In the genomic region with DNA sequence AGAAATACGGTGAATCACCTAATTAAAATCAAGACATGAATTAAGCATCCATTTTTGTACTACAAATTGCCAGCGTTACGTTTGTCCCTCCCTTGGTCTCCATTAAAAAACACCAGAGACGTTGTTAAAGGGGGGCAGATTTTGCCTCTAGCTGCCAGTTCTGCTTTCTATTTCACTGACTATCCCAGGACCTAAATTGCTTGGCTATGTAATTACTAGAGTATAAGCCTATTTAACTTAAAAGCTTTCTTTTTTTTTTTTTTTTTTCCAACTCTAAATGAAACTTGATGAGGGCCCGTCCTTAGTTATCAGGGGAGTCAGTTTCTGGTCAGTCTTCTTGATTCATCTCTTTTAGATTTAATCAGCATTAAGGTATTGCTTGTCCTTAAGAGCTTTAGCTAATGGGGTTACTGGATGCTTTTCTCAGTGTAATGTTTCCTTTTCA, we compare ENCODE assay signal across 8 cellular contexts. TPM values are rescaled to one million over a fixed set of nuclear protein-coding genes. Genes with fewer than 3 reads are reported as not detected.
DNase-seq lines count a peak whose midpoint lies in the region; ATAC-seq, FAIRE-seq and TF ChIP-seq lines count a peak whose summit lies in the region.

No MANE protein-coding gene starts in this region.

- peak overlapping the region; percentile 78 for H3K4me3 ChIP-seq in MM.1S (ENCODE audit: low read length)
- peak overlapping the region; percentile 73 to 94 for H3K4me3 ChIP-seq in ascending aorta
- peak overlapping the region; percentile 74 to 89 for H3K4me3 ChIP-seq in kidney (ENCODE audit: low read length in 2 of 2)

- H3K4me1 ChIP-seq in MM.1S (ENCODE audit: low read length): peaks cover 12% of the 10 kb centered on the region
- H3K4me1 ChIP-seq in ascending aorta: peaks cover 6 to 11% of the 10 kb centered on the region in 2 donors
- peaks cover 9 to 21% of the 10 kb centered on the region in 2 donors for H3K4me1 ChIP-seq in kidney (ENCODE audit: control insufficient read depth in 1 of 2, insufficient read depth in 1 of 2, low read depth in 1 of 2, low read length in 2 of 2)

- intact Hi-C loops in ascending aorta (cut with DNase I): loop anchor here (5.0 to 10.0 kb wide), 7 partner anchors 168 to 1353 kb away; partner anchors contain the start of genes HS2ST1, PKN2, SELENOF and SH3GLB1
- intact Hi-C loops in kidney (cut with DNase I): no loop called here

- H3K9ac ChIP-seq in MM.1S (ENCODE audit: low read length): peak overlapping the region; percentile 81
- peak overlapping the region; percentile 27 to 85 for H3K9ac ChIP-seq in kidney (ENCODE audit: low read length in 2 of 2)

- H4K20me1 ChIP-seq in MM.1S (ENCODE audit: insufficient read depth, low read length): no peaks in the 10 kb centered on the region

- no peaks in the 10 kb centered on the region for H3K9me3 ChIP-seq in MM.1S (replicated peaks; ENCODE audit: insufficient read depth, low read length)
- H3K9me3 ChIP-seq in ascending aorta: no peaks in the 10 kb centered on the region
- H3K9me3 ChIP-seq in kidney (ENCODE audit: control insufficient read depth in 1 of 2, low read length in 2 of 2): no peaks in the 10 kb centered on the region

- FAIRE-seq in kidney (lab: Jason Lieb, UNC): no peak

- no peak overlapping the region for H2AFZ ChIP-seq in MM.1S (ENCODE audit: low read length)

- ATAC-seq in GM18868 (IDR thresholded peaks at IDR 0.05; ENCODE audit: unreplicated experiment) (no peak), GM19351 (IDR thresholded peaks at IDR 0.05; ENCODE audit: unreplicated experiment) (no peak)

- H3K36me3 ChIP-seq in MM.1S (replicated peaks; ENCODE audit: insufficient read depth, low read length) (no peaks in the 10 kb centered on the region; the same call in 1 of the 2 replicates), ascending aorta (no peaks in the 10 kb centered on the region), kidney (ENCODE audit: control insufficient read depth in 1 of 2, insufficient read depth in 2 of 2, low read length in 2 of 2) (no peaks in the 10 kb centered on the region)

- peak; percentile 31 for DNase-seq in G401 (ENCODE audit: low spot score)
- DNase-seq in MM.1S: peak; percentile 41
- no peak for DNase-seq in ascending aorta (ENCODE audit: low spot score in 2 of 2)
- DNase-seq in kidney: no peak
- peak in 1 of 49 donors; percentile 25 for DNase-seq in substantia nigra (lab: John Stamatoyannopoulos, UW)
- DNase-seq in UCSD-AML1 (lab: John Stamatoyannopoulos, UW; ENCODE audit: unreplicated experiment): no peak

- H3K4me2 ChIP-seq in MM.1S (ENCODE audit: low read depth, low read length): peak overlapping the region; percentile 82

- H3K27me3 ChIP-seq in MM.1S (replicated peaks; ENCODE audit: insufficient read depth, low read length) (no peaks in the 10 kb centered on the region), ascending aorta (no peaks in the 10 kb centered on the region)

- TF ChIP-seq CTCF in MM.1S (IDR thresholded peaks at IDR 0.05; ENCODE audit: low read length) (no peak), ascending aorta (IDR thresholded peaks at IDR 0.05) (no peak), kidney (IDR thresholded peaks at IDR 0.05; ENCODE audit: borderline replicate concordance, extremely low read depth, insufficient read depth) (no peak)

- H3K27ac ChIP-seq in MM.1S (ENCODE audit: low read length): peak overlapping the region; percentile 80
- H3K27ac ChIP-seq in ascending aorta: peak overlapping the region; percentile 95 to 98
- peak overlapping the region; percentile 84 to 89 for H3K27ac ChIP-seq in kidney (ENCODE audit: low read depth in 2 of 2, low read length in 2 of 2)
- H3K27ac ChIP-seq in substantia nigra (ENCODE audit: low read depth, low read length, poor library complexity, severe bottlenecking): peak overlapping the region; percentile 91

- peaks cover 60% of the 10 kb centered on the region for H3K79me2 ChIP-seq in MM.1S (ENCODE audit: low read length)

- H3F3A ChIP-seq in MM.1S (ENCODE audit: insufficient read depth, low read length): peaks cover 61% of the 10 kb centered on the region

- H3K9me2 ChIP-seq in MM.1S (replicated peaks; ENCODE audit: insufficient read depth, low read length): no peaks in the 10 kb centered on the region

- in situ Hi-C loops in G401 (cut with HindIII; ENCODE audit: low sequenced_read_pairs): no loop called here

RNA-seq across cellular contexts. Expression of gene LMO4, which starts 1.1 kb away (rescaled TPM):
- total RNA-seq in G401 (2014; rRNA removed; shearing (Covaris generic)): 0.24 and 1.7 TPM in 2 replicates
- total RNA-seq in ascending aorta (9.9 TPM), kidney (56.2 TPM)
- polyA plus RNA-seq in kidney (ENCODE audit: insufficient read depth, low read depth, low replicate concordance): 39.1 TPM

Comparison
In these comparisons a context has a peak if more than half of its experiments do, and no peak if none do; other contexts are left out.
1. DNase-seq: peak in G401 (single experiment) and MM.1S (single experiment); none in ascending aorta (0 of 2), kidney (single experiment) and UCSD-AML1 (single experiment).
2. Peak in every context shown above with its lines, with median percentiles within 50 percentile points of each other: H3K27ac ChIP-seq and H3K4me3 ChIP-seq.